18 cellular contexts compared by ENCODE assay signal in genomic region chr5:6485441-6485840, GRCh38. TPM values are rescaled to one million over a fixed set of nuclear protein-coding genes. Genes with fewer than 3 reads are reported as not detected.
"Had no signal": no experiment of that assay in that cellular context is flagged by ENCODE, and none has a peak within 500 bp of the region (broad histone marks: within the 10 kb centered on the region; RNA-seq: fewer than 3 reads in every experiment).

No MANE protein-coding gene starts in this region.

- H3K4me3 ChIP-seq: gastrocnemius medialis, lung, tibial nerve had no signal

- H3K36me3 Mint-ChIP-seq: activated naive CD8-positive, alpha-beta T cell had no signal

- H3K27ac ChIP-seq: gastrocnemius medialis, tibial nerve had no signal

- H3K27me3 ChIP-seq: gastrocnemius medialis, tibial nerve had no signal

- H3K27ac Mint-ChIP-seq: activated naive CD8-positive, alpha-beta T cell; activated T-cell treated with anti-CD3 and anti-CD28 coated beads, Interleukin-2, amount 50 U/mL, for 72 hours; stimulated activated naive CD8-positive, alpha-beta T cell treated with anti-CD3 and anti-CD28 coated beads, Interleukin-15, Interleukin-2, amounts not matched to agents 100 ng/mL and 50 ng/mL, for 24 hours had no signal

- H3K9me3 ChIP-seq: gastrocnemius medialis, tibial nerve had no signal

- H3K4me3 Mint-ChIP-seq: activated naive CD8-positive, alpha-beta T cell; neural crest cell; stimulated activated naive CD8-positive, alpha-beta T cell treated with anti-CD3 and anti-CD28 coated beads, Interleukin-15, Interleukin-2, amounts not matched to agents 100 ng/mL and 50 ng/mL, for 24 hours had no signal

- H3K36me3 ChIP-seq: gastrocnemius medialis, tibial nerve had no signal

- ATAC-seq: activated CD4-positive, CD25-positive, alpha-beta regulatory T cell treated with anti-CD3 and anti-CD28 coated beads, Interleukin-2, amount 50 U/mL, for 24 hours; activated T-cell treated with anti-CD3 and anti-CD28 coated beads, Interleukin-2, amount 50 U/mL, for 72 hours; gastrocnemius medialis; left lobe of liver had no signal

- H3K27me3 Mint-ChIP-seq: activated naive CD8-positive, alpha-beta T cell had no signal

- DNase-seq: activated CD8-positive, alpha-beta memory T cell treated with anti-CD3 and anti-CD28 coated beads for 24 hours; activated gamma-delta T cell; activated T-cell treated with anti-CD3 and anti-CD28 coated beads, Interleukin-2, amount 50 U/mL, for 72 hours; effector CD4-positive, alpha-beta T cell; gastrocnemius medialis; head of caudate nucleus; midbrain; stimulated activated CD4-positive, alpha-beta T cell treated with anti-CD3 and anti-CD28 coated beads, Interleukin-12 subunit alpha, Interleukin-12 subunit beta, amount 100 ng/mL, for 4 hours; stimulated activated CD4-positive, alpha-beta T cell treated with anti-CD3 and anti-CD28 coated beads, Interleukin-1b, Interleukin-23, amount 100 ng/mL, for 48 hours had no signal

- H3K9me3 Mint-ChIP-seq: activated T-cell treated with anti-CD3 and anti-CD28 coated beads, Interleukin-2, amount 50 U/mL, for 72 hours; neural crest cell; stimulated activated naive CD8-positive, alpha-beta T cell treated with anti-CD3 and anti-CD28 coated beads, Interleukin-15, Interleukin-2, amounts not matched to agents 100 ng/mL and 50 ng/mL, for 24 hours had no signal

RNA-seq across cellular contexts. Expression of gene UBE2QL1, which starts 36.8 kb away (rescaled TPM):
- total RNA-seq: esophagus mucosa had no signal
- polyA plus RNA-seq: keratinocyte had no signal
